In genomic region chr13:114296448-114296847, GRCh38 we compare ENCODE assay signal across 2 cellular contexts.
TF ChIP-seq lines count a peak whose summit lies in the region.

No MANE protein-coding gene starts in this region.

TF ChIP-seq in HCT116, 20 proteins besides CTCF, POLR2A, EP300 and RAD21:
- TF ChIP-seq YY1 (IDR thresholded peaks at IDR 0.05; ENCODE audit: extremely low read depth, insufficient replicate concordance, low read depth, low read length) (no peak), EZH2 (IDR thresholded peaks at IDR 0.05) (no peak), ELF1 (IDR thresholded peaks at IDR 0.05; ENCODE audit: borderline replicate concordance, low read depth) (no peak), SRF (IDR thresholded peaks at IDR 0.05; ENCODE audit: low read depth) (no peak), TCF7L2 (IDR thresholded peaks at IDR 0.05; ENCODE audit: borderline replicate concordance, extremely low read depth, insufficient read depth, insufficient read length) (no peak), CBX3 (IDR thresholded peaks at IDR 0.05; ENCODE audit: low read depth) (no peak), ZBTB33 (IDR thresholded peaks at IDR 0.05; ENCODE audit: extremely low read depth, insufficient replicate concordance, low read length) (no peak), POLR2AphosphoS5 (IDR thresholded peaks at IDR 0.05; ENCODE audit: low read depth, low read length) (no peak), SIN3A (IDR thresholded peaks at IDR 0.05; ENCODE audit: low read depth) (no peak), EGR1 (IDR thresholded peaks at IDR 0.05; ENCODE audit: low read depth) (no peak), MAX (IDR thresholded peaks at IDR 0.05) (no peak), ZNF274 (IDR thresholded peaks at IDR 0.05; ENCODE audit: low read depth, low read length) (no peak)

TF ChIP-seq in GM12878, 131 proteins besides CTCF, POLR2A, EP300 and RAD21:
- TF ChIP-seq NR2C1 (IDR thresholded peaks at IDR 0.05) (no peak), MTA2 (IDR thresholded peaks at IDR 0.05; ENCODE audit: low read depth) (no peak), SIN3A (IDR thresholded peaks at IDR 0.05; ENCODE audit: low read depth, low read length) (no peak), BHLHE40 (IDR thresholded peaks at IDR 0.05; ENCODE audit: borderline replicate concordance in 1 of 2, low read depth in 2 of 2, low read length in 1 of 2) (no peak), POU2F2 (IDR thresholded peaks at IDR 0.05; ENCODE audit: borderline replicate concordance, low read depth, low read length) (no peak), BCLAF1 (IDR thresholded peaks at IDR 0.05) (no peak), ZSCAN29 (IDR thresholded peaks at IDR 0.05) (no peak), CHD4 (IDR thresholded peaks at IDR 0.05) (no peak), TBL1XR1 (IDR thresholded peaks at IDR 0.05; ENCODE audit: low read depth, low read length) (no peak), MYC (IDR thresholded peaks at IDR 0.05; ENCODE audit: insufficient read depth, insufficient read length, insufficient replicate concordance, low read length, severe bottlenecking) (no peak)
- TF ChIP-seq, protein P1, sequence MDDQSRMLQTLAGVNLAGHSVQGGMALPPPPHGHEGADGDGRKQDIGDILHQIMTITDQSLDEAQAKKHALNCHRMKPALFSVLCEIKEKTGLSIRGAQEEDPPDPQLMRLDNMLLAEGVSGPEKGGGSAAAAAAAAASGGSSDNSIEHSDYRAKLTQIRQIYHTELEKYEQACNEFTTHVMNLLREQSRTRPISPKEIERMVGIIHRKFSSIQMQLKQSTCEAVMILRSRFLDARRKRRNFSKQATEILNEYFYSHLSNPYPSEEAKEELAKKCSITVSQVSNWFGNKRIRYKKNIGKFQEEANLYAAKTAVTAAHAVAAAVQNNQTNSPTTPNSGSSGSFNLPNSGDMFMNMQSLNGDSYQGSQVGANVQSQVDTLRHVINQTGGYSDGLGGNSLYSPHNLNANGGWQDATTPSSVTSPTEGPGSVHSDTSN (IDR thresholded peaks at IDR 0.05; ENCODE audit: insufficient replicate concordance, low read depth, low read length), result no peak
